ENCODE assay signal across 27 cellular contexts in the genomic region with DNA sequence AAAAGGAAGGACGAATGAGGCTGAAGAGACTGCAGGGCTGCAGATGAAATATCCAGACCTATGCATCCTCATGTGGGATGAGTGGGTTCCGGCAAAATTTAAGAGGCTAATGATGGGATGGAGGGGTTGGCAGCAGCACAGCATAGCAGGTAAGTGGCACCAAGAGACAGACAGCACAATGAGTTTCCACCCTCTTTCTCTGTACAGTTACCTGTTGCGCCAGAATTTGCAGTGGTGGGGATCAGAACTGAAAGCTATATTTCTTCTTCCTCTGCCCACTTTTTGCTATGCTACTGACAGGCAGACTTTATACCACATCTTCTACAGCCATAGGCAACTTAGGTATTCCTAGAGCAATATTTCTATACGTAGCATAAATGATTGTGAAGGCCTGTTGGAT.
"Had no signal": no experiment of that assay in that cellular context is flagged by ENCODE, and none has a peak within 500 bp of the region (broad histone marks: within the 10 kb centered on the region; RNA-seq: fewer than 3 reads in every experiment).

No MANE protein-coding gene starts in this region.

- H3K9ac ChIP-seq: neural progenitor cell had no signal

- H3K27me3 Mint-ChIP-seq: progenitor cell of endocrine pancreas had no signal

- H3K4me3 Mint-ChIP-seq: immature natural killer cell; mesothelial cell of epicardium; naive B cell; natural killer cell; nephron progenitor cell; neural progenitor cell; stimulated activated naive CD8-positive, alpha-beta T cell treated with anti-CD3 and anti-CD28 coated beads, Interleukin-15, Interleukin-2, amounts not matched to agents 100 ng/mL and 50 ng/mL, for 24 hours had no signal

- H3K4me3 ChIP-seq: left ventricle myocardium inferior, lung, neural progenitor cell, ovary, right atrium auricular region, skin epidermis, suprapubic skin, thoracic aorta, tibial artery, upper lobe of right lung had no signal

- H3K9me3 ChIP-seq: left ventricle myocardium inferior, ovary, right atrium auricular region, suprapubic skin, thoracic aorta, tibial artery, upper lobe of right lung had no signal

- ATAC-seq: natural killer cell, sciatic nerve, upper lobe of right lung had no signal

- H3K27me3 ChIP-seq: neural progenitor cell, ovary, right atrium auricular region, suprapubic skin, tibial artery, upper lobe of right lung had no signal

- H3K36me3 Mint-ChIP-seq: naive B cell, natural killer cell had no signal

- H3K4me1 Mint-ChIP-seq: immature natural killer cell, naive B cell, natural killer cell, nephron progenitor cell had no signal

- H2AFZ ChIP-seq: neural progenitor cell had no signal

- H3K36me3 ChIP-seq: neural progenitor cell, ovary, thoracic aorta had no signal

- DNase-seq: hypothalamus; immature natural killer cell; islet precursor cell; left ventricle myocardium inferior; mesendoderm; naive B cell; natural killer cell; nephron progenitor cell; ovary; stimulated activated CD4-positive, alpha-beta T cell treated with anti-CD3 and anti-CD28 coated beads, Interleukin-12 subunit alpha, Interleukin-12 subunit beta, amount 100 ng/mL, for 4 hours; stimulated activated CD4-positive, alpha-beta T cell treated with anti-CD3 and anti-CD28 coated beads, Interleukin-15, amount 100 ng/mL, for 24 hours; stimulated activated CD4-positive, alpha-beta T cell treated with anti-CD3 and anti-CD28 coated beads, Interleukin-2, amount 100 ng/mL, for 24 hours; stimulated activated CD4-positive, alpha-beta T cell treated with anti-CD3 and anti-CD28 coated beads, Interleukin-4, amount 100 ng/mL, for 1 hour; stimulated activated naive CD4-positive, alpha-beta T cell; tibial artery; trophoblast cell; upper lobe of right lung had no signal

- H3K27ac ChIP-seq: left ventricle myocardium inferior, neural progenitor cell, ovary, right atrium auricular region, skin epidermis, suprapubic skin, thoracic aorta, tibial artery, upper lobe of right lung had no signal

- H3K4me1 ChIP-seq: left ventricle myocardium inferior, right atrium auricular region, suprapubic skin, tibial artery, upper lobe of right lung had no signal

- H3K9me3 Mint-ChIP-seq: immature natural killer cell; mesothelial cell of epicardium; naive B cell; natural killer cell; nephron progenitor cell; neural progenitor cell; stimulated activated naive CD8-positive, alpha-beta T cell treated with anti-CD3 and anti-CD28 coated beads, Interleukin-15, Interleukin-2, amounts not matched to agents 100 ng/mL and 50 ng/mL, for 24 hours had no signal

- H3K27ac Mint-ChIP-seq: immature natural killer cell; mesothelial cell of epicardium; naive B cell; natural killer cell; nephron progenitor cell; neural progenitor cell; progenitor cell of endocrine pancreas; stimulated activated naive CD8-positive, alpha-beta T cell treated with anti-CD3 and anti-CD28 coated beads, Interleukin-15, Interleukin-2, amounts not matched to agents 100 ng/mL and 50 ng/mL, for 24 hours had no signal

- H3K4me2 ChIP-seq: neural progenitor cell had no signal
